In genomic region chr1:38992450-38993111, GRCh38 we compare ENCODE assay signal across 8 cellular contexts. TPM values are rescaled to one million over a fixed set of nuclear protein-coding genes. Genes with fewer than 3 reads are reported as not detected.
DNase-seq lines count a peak whose midpoint lies in the region; ATAC-seq and TF ChIP-seq lines count a peak whose summit lies in the region.

No MANE protein-coding gene starts in this region.

- no peak for DNase-seq in Peyer's patch
- DNase-seq in fibroblast of the aortic adventitia (ENCODE audit: low read depth), result no peak
- no peak for DNase-seq in cortex of kidney (lab: John Stamatoyannopoulos, UW)
- no peak for DNase-seq in NCI-H1092 (lab: John Stamatoyannopoulos, UW)
- DNase-seq in H4 (ENCODE audit: low spot score), result no peak

- TF ChIP-seq CTCF in Peyer's patch (IDR thresholded peaks at IDR 0.05) (no peak), fibroblast of the aortic adventitia (IDR thresholded peaks at IDR 0.05; ENCODE audit: insufficient read depth, low read length) (no peak)

- peak overlapping the region; percentile 9 to 85 (median 23) for H3K9ac ChIP-seq in skeletal muscle tissue (ENCODE audit: low read depth in 1 of 3, low read length in 3 of 3)

- peak overlapping the region; percentile 73 to 100 (median 98) for H3K4me3 ChIP-seq in Peyer's patch
- H3K4me3 ChIP-seq in fibroblast of the aortic adventitia (ENCODE audit: low read depth, low read length), result peak overlapping the region; percentile 89
- peak overlapping the region; percentile 70 to 80 (median 77) for H3K4me3 ChIP-seq in skeletal muscle tissue (ENCODE audit: low read length in 3 of 3)

- H3K27ac ChIP-seq in Peyer's patch, result peak overlapping the region; percentile 87 to 99 (median 97)
- H3K27ac ChIP-seq in skeletal muscle tissue (ENCODE audit: low read depth, low read length), result no peak overlapping the region

- TF ChIP-seq POLR2A in GM19099 (IDR thresholded peaks at IDR 0.05; ENCODE audit: extremely low read depth, insufficient read length, low read depth), result peak; percentile 19
- no peak for TF ChIP-seq POLR2A in Peyer's patch (IDR thresholded peaks at IDR 0.05)

- H3K27me3 ChIP-seq in Peyer's patch (no peaks in the 10 kb centered on the region), skeletal muscle tissue (ENCODE audit: control insufficient read depth in 3 of 3, insufficient read depth in 3 of 3, low read length in 3 of 3) (no peaks in the 10 kb centered on the region)

- H3K9me3 ChIP-seq in Peyer's patch (no peaks in the 10 kb centered on the region), skeletal muscle tissue (ENCODE audit: control insufficient read depth in 3 of 3, low read length in 3 of 3) (no peaks in the 10 kb centered on the region)

- peaks cover 0 to 38% (median 2%) of the 10 kb centered on the region in 4 donors for H3K4me1 ChIP-seq in Peyer's patch
- H3K4me1 ChIP-seq in skeletal muscle tissue (ENCODE audit: control insufficient read depth in 3 of 3, insufficient read depth in 3 of 3, low read length in 3 of 3), result peaks cover 15 to 18% (median 17%) of the 10 kb centered on the region in 3 donors

- ATAC-seq in GM21528 (IDR thresholded peaks at IDR 0.05; ENCODE audit: low FRiP score, unreplicated experiment), result no peak

- peaks cover 0 to 15% (median 0%) of the 10 kb centered on the region in 3 donors for H3K36me3 ChIP-seq in Peyer's patch
- peaks cover 0 to 4% (median 1%) of the 10 kb centered on the region in 3 donors for H3K36me3 ChIP-seq in skeletal muscle tissue (ENCODE audit: control insufficient read depth in 3 of 3, insufficient read depth in 3 of 3, low read length in 3 of 3)

RNA-seq across cellular contexts. Expression of gene AKIRIN1, which starts 1.5 kb away (rescaled TPM):
- total RNA-seq in Peyer's patch (10 to 100 TPM; 18.9 to 39.6 (median 33.8) TPM), fibroblast of the aortic adventitia (ENCODE audit: low replicate concordance) (32.8 and 33.6 TPM in 2 replicates), skeletal muscle tissue (26.1 TPM)
- 35.3 and 36.3 TPM in 2 replicates for total RNA-seq in H4 (2014; rRNA removed; shearing (Covaris generic))

RNA-seq across cellular contexts. Expression of gene NDUFS5, which starts 33.6 kb away (rescaled TPM):
- total RNA-seq in Peyer's patch, result 100 to 1,000 TPM; 192 to 562 (median 213) TPM
- total RNA-seq in fibroblast of the aortic adventitia (ENCODE audit: low replicate concordance), result 365 and 456 TPM in 2 replicates
- total RNA-seq in skeletal muscle tissue, result 503 TPM
- total RNA-seq in H4 (2014; rRNA removed; shearing (Covaris generic)), result 850 and 1,035 TPM in 2 replicates

RNA-seq across cellular contexts. Expression of gene RHBDL2, which starts 51.0 kb away (rescaled TPM):
- total RNA-seq in Peyer's patch (under 1 TPM in 1 of 4 donors, not detected in 3; 0.66 TPM), fibroblast of the aortic adventitia (ENCODE audit: low replicate concordance) (0.81 TPM in 1 of 2 replicates, not detected in the other), skeletal muscle tissue (0.52 TPM)
- not detected in 2 replicates for total RNA-seq in H4 (2014; rRNA removed; shearing (Covaris generic))
